Comparison of ENCODE assay signal across 11 cellular contexts in the genomic region with DNA sequence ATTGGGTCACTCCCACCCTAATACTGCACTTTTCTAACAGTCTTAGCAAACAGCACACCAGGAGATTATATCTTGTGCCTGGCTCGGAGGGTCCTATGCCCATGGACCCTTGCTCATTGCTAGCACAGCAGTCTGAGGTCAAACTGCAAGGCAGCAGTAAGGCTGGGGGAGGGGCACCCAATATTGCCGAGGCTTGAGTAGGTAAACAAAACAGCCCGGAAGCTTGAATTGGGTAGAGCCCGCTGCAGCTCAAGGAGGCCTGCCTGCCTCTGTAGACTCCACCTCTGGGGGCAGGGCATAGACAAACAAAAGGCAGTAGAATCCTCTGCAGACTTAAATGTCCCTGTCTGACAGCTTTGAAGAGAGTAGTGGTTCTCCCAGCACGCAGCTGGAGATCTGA. TPM values are rescaled to one million over a fixed set of nuclear protein-coding genes. Genes with fewer than 3 reads are reported as not detected.
DNase-seq lines count a peak whose midpoint lies in the region; ATAC-seq and TF ChIP-seq lines count a peak whose summit lies in the region.
"Not testable (repeated sequence)": the region's sequence is repeated elsewhere in the genome, so short reads cannot be mapped to it uniquely, and the experiment has no call there.
"Had no signal": no experiment of that assay in that cellular context is flagged by ENCODE, and none has a peak within 500 bp of the region (broad histone marks: within the 10 kb centered on the region; RNA-seq: fewer than 3 reads in every experiment).

No MANE protein-coding gene starts in this region.

- H3K27me3 Mint-ChIP-seq in WTC11 (ENCODE audit: low read depth) = not testable (repeated sequence)

- TF ChIP-seq CTCF in MM.1S (IDR thresholded peaks at IDR 0.05; ENCODE audit: low read length); WTC11 (IDR thresholded peaks at IDR 0.05): not testable (repeated sequence)

- not testable (repeated sequence) for H3K4me1 ChIP-seq in MM.1S (ENCODE audit: low read length)

- H3K4me3 Mint-ChIP-seq in WTC11 = not testable (repeated sequence)

- peak; percentile 70 for DNase-seq in DMS53 (lab: John Stamatoyannopoulos, UW)
- peak; percentile 10 for DNase-seq in H4 (ENCODE audit: low spot score)
- DNase-seq in MM.1S = peak; percentile 21
- peak; percentile 5 for DNase-seq in OCI-M1 (lab: John Stamatoyannopoulos, UW)
- peak; percentile 24 for DNase-seq in WTC11 (ENCODE audit: low spot score)
- peak; percentile 50 for DNase-seq in islet precursor cell

- ATAC-seq in WTC11 = not testable (repeated sequence)

- H3K4me3 ChIP-seq in MM.1S (ENCODE audit: low read length) = not testable (repeated sequence)

- not testable (repeated sequence) for H3F3A ChIP-seq in MM.1S (ENCODE audit: insufficient read depth, low read length)

- not testable (repeated sequence) for H3K9me3 ChIP-seq in MM.1S (replicated peaks; ENCODE audit: insufficient read depth, low read length)

- not testable (repeated sequence) for H3K79me2 ChIP-seq in MM.1S (ENCODE audit: low read length)

- H3K4me1 Mint-ChIP-seq in WTC11 = not testable (repeated sequence)

- not testable (repeated sequence) for H3K4me2 ChIP-seq in MM.1S (ENCODE audit: low read depth, low read length)

- POLR2A ChIA-PET in WTC11 (lab: Charles Lee) = not testable (repeated sequence)

- peaks cover 63% of the 10 kb centered on the region for H3K9me3 Mint-ChIP-seq in WTC11

- H3K9me2 ChIP-seq in MM.1S (replicated peaks; ENCODE audit: insufficient read depth, low read length) = not testable (repeated sequence)

- not testable (repeated sequence) for H3K9ac ChIP-seq in MM.1S (ENCODE audit: low read length)

- H4K20me1 ChIP-seq in MM.1S (ENCODE audit: insufficient read depth, low read length) = not testable (repeated sequence)

- not testable (repeated sequence) for H3K27ac Mint-ChIP-seq in WTC11

- CTCF ChIA-PET in WTC11 (lab: Charles Lee) = not testable (repeated sequence)

- peaks cover 33% of the 10 kb centered on the region for H3K36me3 Mint-ChIP-seq in WTC11

- H3K27ac ChIP-seq in MM.1S (ENCODE audit: low read length) = not testable (repeated sequence)

- H2AFZ ChIP-seq in MM.1S (ENCODE audit: low read length) = not testable (repeated sequence)

- H3K27me3 ChIP-seq in MM.1S (replicated peaks; ENCODE audit: insufficient read depth, low read length) = not testable (repeated sequence)

- H3K36me3 ChIP-seq in MM.1S (replicated peaks; ENCODE audit: insufficient read depth, low read length) = not testable (repeated sequence)

RNA-seq across cellular contexts. Expression of gene OR5T2, which starts 14.3 kb away (rescaled TPM):
- not detected in 2 replicates for total RNA-seq in H4 (2014; rRNA removed; shearing (Covaris generic))
- total RNA-seq in WTC11 (2021) = not detected in 3 replicates
- total RNA-seq: CD4-positive, CD25-positive, alpha-beta regulatory T cell; CD8-positive, alpha-beta memory T cell; GM23248; H7; HepG2 had no signal

RNA-seq across cellular contexts. Expression of gene OR5T3, which starts 32.3 kb away (rescaled TPM):
- total RNA-seq in H4 (2014; rRNA removed; shearing (Covaris generic)) = not detected in 2 replicates
- total RNA-seq in WTC11 (2021) = not detected in 3 replicates
- total RNA-seq: CD4-positive, CD25-positive, alpha-beta regulatory T cell; CD8-positive, alpha-beta memory T cell; GM23248; H7; HepG2 had no signal

RNA-seq across cellular contexts. Expression of gene OR5J2, which starts 43.3 kb away (rescaled TPM):
- not detected in 2 replicates for total RNA-seq in H4 (2014; rRNA removed; shearing (Covaris generic))
- total RNA-seq in WTC11 (2021) = not detected in 3 replicates
- total RNA-seq: CD4-positive, CD25-positive, alpha-beta regulatory T cell; CD8-positive, alpha-beta memory T cell; GM23248; H7; HepG2 had no signal

RNA-seq across cellular contexts. Expression of gene OR5T1, which starts 54.2 kb away (rescaled TPM):
- not detected in 2 replicates for total RNA-seq in H4 (2014; rRNA removed; shearing (Covaris generic))
- not detected in 3 replicates for total RNA-seq in WTC11 (2021)
- total RNA-seq: CD4-positive, CD25-positive, alpha-beta regulatory T cell; CD8-positive, alpha-beta memory T cell; GM23248; H7; HepG2 had no signal

RNA-seq across cellular contexts. Expression of gene OR8K5, which starts 59.6 kb away (rescaled TPM):
- total RNA-seq in H4 (2014; rRNA removed; shearing (Covaris generic)) = not detected in 2 replicates
- not detected in 3 replicates for total RNA-seq in WTC11 (2021)
- total RNA-seq: CD4-positive, CD25-positive, alpha-beta regulatory T cell; CD8-positive, alpha-beta memory T cell; GM23248; H7; HepG2 had no signal

Comparison
In these comparisons a context has a peak if more than half of its experiments do, and no peak if none do; other contexts are left out.
1. DNase-seq: peak in every context shown above with its lines; median percentile 70 in DMS53; 50 in islet precursor cell; 24 in WTC11; 21 in MM.1S; 10 in H4; 5 in OCI-M1.